ENCODE assay signal across 25 cellular contexts in the genomic region with DNA sequence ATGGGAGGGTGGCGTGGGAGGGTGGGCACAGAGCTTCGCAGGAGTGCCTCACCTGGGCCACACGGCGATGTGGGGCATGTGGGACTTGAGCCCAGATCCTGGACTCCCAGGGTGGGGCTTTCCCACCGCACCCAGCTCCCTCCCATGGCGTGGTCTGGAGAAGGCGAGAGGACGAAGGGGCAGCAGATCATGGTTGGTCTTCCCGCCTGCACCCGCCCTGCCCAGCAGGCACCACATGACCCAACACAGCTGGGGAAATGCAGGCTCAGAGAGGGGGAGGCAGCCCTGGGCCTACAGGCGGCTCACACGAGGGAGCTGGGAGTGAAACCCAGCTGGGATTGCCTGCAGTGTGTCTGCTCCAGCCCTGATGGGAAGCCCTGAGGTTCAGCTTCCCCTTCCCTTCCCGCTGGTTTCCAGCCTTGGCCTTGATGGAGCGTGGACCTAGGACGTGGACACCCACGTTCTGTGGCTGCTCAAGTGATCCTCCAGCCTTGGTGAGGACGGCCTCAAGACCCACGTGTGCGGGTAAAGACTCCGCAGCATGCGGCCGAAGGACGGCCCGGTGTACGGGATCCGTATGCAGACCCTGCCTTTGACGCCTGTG. TPM values are rescaled to one million over a fixed set of nuclear protein-coding genes. Genes with fewer than 3 reads are reported as not detected.
DNase-seq lines count a peak whose midpoint lies in the region; ATAC-seq and TF ChIP-seq lines count a peak whose summit lies in the region.
"Had no signal": no experiment of that assay in that cellular context is flagged by ENCODE, and none has a peak within 500 bp of the region (broad histone marks: within the 10 kb centered on the region; RNA-seq: fewer than 3 reads in every experiment).

No MANE protein-coding gene starts in this region.

- ATAC-seq in psoas muscle (no peak), HG03025 (IDR thresholded peaks at IDR 0.05; ENCODE audit: low FRiP score, unreplicated experiment) (no peak)
- ATAC-seq: activated CD8-positive, alpha-beta memory T cell treated with anti-CD3 and anti-CD28 coated beads, Interleukin-2, amount 10 ng/mL, durations not matched to agents 7 days and 5 days; stimulated activated naive B cell treated with anti-CD40 and anti-IgM and Interleukin-4, amounts not matched to agents 10 μg/mL and 1 μg/mL and 100 μg/mL, for 72 hours had no signal

- DNase-seq in DMS 273 (lab: John Stamatoyannopoulos, UW; ENCODE audit: unreplicated experiment) (peak; percentile 55), DMS 273 treated with DMSO at 0.1 percent for 48 hours (lab: John Stamatoyannopoulos, UW) (no peak), left ventricle myocardium inferior (peak; percentile 28), psoas muscle (no peak), vagina (ENCODE audit: extremely low spot score in 2 of 2) (no peak), GM13976 (ENCODE audit: low spot score) (no peak)
- DNase-seq in effector memory CD4-positive, alpha-beta T cell, result no peak
- DNase-seq: activated CD4-positive, alpha-beta T cell treated with anti-CD3 and anti-CD28 coated beads, Interleukin-2, amount 50 U/mL, for 1 hour; activated CD8-positive, alpha-beta memory T cell treated with anti-CD3 and anti-CD28 coated beads, Interleukin-2, amount 10 ng/mL, durations not matched to agents 7 days and 5 days; activated naive CD4-positive, alpha-beta T cell treated with anti-CD3 and anti-CD28 coated beads, Interleukin-2, amount 10 ng/mL, durations not matched to agents 7 days and 5 days; amniotic stem cell; CD8-positive, alpha-beta memory T cell; GF-D8; hippocampal formation; NCI-H1417; NCI-H774; stimulated activated CD4-positive, alpha-beta T cell treated with anti-CD3 and anti-CD28 coated beads, Interleukin-4, amount 100 ng/mL, for 24 hours; stimulated activated naive B cell treated with anti-CD40 and anti-IgM and Interleukin-4, amounts not matched to agents 10 μg/mL and 1 μg/mL and 100 μg/mL, for 72 hours had no signal

- no peak for TF ChIP-seq POLR2A in vagina (IDR thresholded peaks at IDR 0.05)

- H3K4me1 ChIP-seq in left ventricle myocardium inferior (peaks cover 42% of the 10 kb centered on the region), psoas muscle (peaks cover 54% of the 10 kb centered on the region), vagina (peaks cover 16% of the 10 kb centered on the region)
- no peaks in the 10 kb centered on the region for H3K4me1 ChIP-seq in effector memory CD4-positive, alpha-beta T cell (ENCODE audit: control insufficient read depth, insufficient read depth, low read length, poor library complexity, severe bottlenecking)
- H3K4me1 ChIP-seq: breast epithelium had no signal

- intact Hi-C loops in left ventricle myocardium inferior (cut with micrococcal nuclease) (loop anchor here (10.0 kb wide), 1 partner anchor 48 kb away; no protein-coding TSS in a partner anchor), psoas muscle (cut with DNase I) (no loop called here), vagina (cut with DNase I) (no loop called here)

- H3K27ac ChIP-seq in left ventricle myocardium inferior (replicated peaks), result peak overlapping the region; percentile 92
- peak overlapping the region; percentile 71 for H3K27ac ChIP-seq in psoas muscle
- peak overlapping the region; percentile 61 for H3K27ac ChIP-seq in vagina
- no peak overlapping the region for H3K27ac ChIP-seq in effector memory CD4-positive, alpha-beta T cell (ENCODE audit: insufficient read depth, low read length, poor library complexity, severe bottlenecking)
- H3K27ac ChIP-seq: 22Rv1 had no signal

- no peaks in the 10 kb centered on the region for H3K9me3 ChIP-seq in left ventricle myocardium inferior (replicated peaks)
- H3K9me3 ChIP-seq in psoas muscle, result no peaks in the 10 kb centered on the region
- no peaks in the 10 kb centered on the region for H3K9me3 ChIP-seq in vagina
- H3K9me3 ChIP-seq in effector memory CD4-positive, alpha-beta T cell (ENCODE audit: control insufficient read depth, low read length), result no peaks in the 10 kb centered on the region
- H3K9me3 ChIP-seq: breast epithelium had no signal

- TF ChIP-seq CTCF in left ventricle myocardium inferior (IDR thresholded peaks at IDR 0.05; ENCODE audit: borderline replicate concordance) (no peak), psoas muscle (IDR thresholded peaks at IDR 0.05) (no peak), vagina (IDR thresholded peaks at IDR 0.05) (no peak), GM13976 (IDR thresholded peaks at IDR 0.05; ENCODE audit: borderline replicate concordance, control extremely low read depth, extremely low read depth, insufficient read depth, missing control alignments) (no peak)

- H3K4me3 ChIP-seq in left ventricle myocardium inferior, result no peak overlapping the region
- no peak overlapping the region for H3K4me3 ChIP-seq in psoas muscle
- no peak overlapping the region for H3K4me3 ChIP-seq in vagina
- H3K4me3 ChIP-seq in effector memory CD4-positive, alpha-beta T cell (ENCODE audit: insufficient read depth, low read depth, low read length, poor library complexity, severe bottlenecking), result no peak overlapping the region

- 37 to 65% (median 50%) methylated on average over 25 to 27 of the region's 27 CpGs for WGBS in psoas muscle, 3 donors

- in situ Hi-C loops in GM13976 (cut with MboI; ENCODE audit: low sequenced_read_pairs, unreplicated experiment), result no loop called here

- H3K27me3 ChIP-seq in left ventricle myocardium inferior (ENCODE audit: low read depth) (peaks cover 24% of the 10 kb centered on the region), psoas muscle (ENCODE audit: insufficient read depth in 3 of 3, low read length in 2 of 3) (no peaks in the 10 kb centered on the region), vagina (no peaks in the 10 kb centered on the region)
- H3K27me3 ChIP-seq in effector memory CD4-positive, alpha-beta T cell (replicated peaks; ENCODE audit: control insufficient read depth, insufficient read depth, low read length, poor library complexity, severe bottlenecking), result no peaks in the 10 kb centered on the region
- H3K27me3 ChIP-seq: breast epithelium had no signal

- H3K36me3 ChIP-seq in left ventricle myocardium inferior (peaks cover 48% of the 10 kb centered on the region), psoas muscle (ENCODE audit: insufficient read depth in 1 of 2, low read depth in 1 of 2) (peaks cover 0 to 33% of the 10 kb centered on the region in 2 donors), vagina (no peaks in the 10 kb centered on the region)
- H3K36me3 ChIP-seq in effector memory CD4-positive, alpha-beta T cell (ENCODE audit: control insufficient read depth, insufficient read depth, low read length), result no peaks in the 10 kb centered on the region
- H3K36me3 ChIP-seq: breast epithelium had no signal

RNA-seq across cellular contexts. Expression of a gene that starts 20.0 kb away (rescaled TPM):
- total RNA-seq in left ventricle myocardium inferior (not detected), psoas muscle (not detected), vagina (not detected)
- polyA plus RNA-seq in psoas muscle, result not detected
- total RNA-seq: activated CD8-positive, alpha-beta memory T cell treated with anti-CD3 and anti-CD28 coated beads, Interleukin-2, amount 10 ng/mL, durations not matched to agents 7 days and 5 days; breast epithelium; CD8-positive, alpha-beta memory T cell; lower leg skin; M059J; T-helper 2 cell treated with Interferon-gamma antibody and Interleukin-4, amounts not matched to agents 100 ng/mL and 5 ng/mL, for 36 hours had no signal
- polyA plus RNA-seq: CD8-positive, alpha-beta memory T cell; IgD-negative memory B cell had no signal

RNA-seq across cellular contexts. Expression of a gene that starts 29.5 kb away (rescaled TPM):
- total RNA-seq in left ventricle myocardium inferior (52.7 TPM), psoas muscle (10 to 100 TPM; 38.6 to 42.6 (median 38.7) TPM), vagina (50.8 TPM)
- 10 to 100 TPM; 23.9 to 30.7 (median 28.5) TPM for polyA plus RNA-seq in psoas muscle

RNA-seq across cellular contexts. Expression of a gene that starts 29.7 kb away (rescaled TPM):
- total RNA-seq in left ventricle myocardium inferior, result 15.5 TPM
- 10 to 100 TPM in 2 of 4 donors, 1 to 10 TPM in 2; 4.8 to 10.4 (median 9.7) TPM for total RNA-seq in psoas muscle
- 10 to 100 TPM in 2 of 3 donors, 1 to 10 TPM in 1; 9.0 to 15.4 (median 12.3) TPM for polyA plus RNA-seq in psoas muscle
- 61.4 TPM for total RNA-seq in vagina

Comparison
In these comparisons a context has a peak if more than half of its experiments do, and no peak if none do; other contexts are left out.
1. DNase-seq: peak in DMS 273 (single experiment) and left ventricle myocardium inferior (single experiment); none in DMS 273 treated with DMSO at 0.1 percent for 48 hours (single experiment), psoas muscle (0 of 2), vagina (0 of 2), effector memory CD4-positive, alpha-beta T cell (0 of 3) and GM13976 (single experiment).